In the genomic region with DNA sequence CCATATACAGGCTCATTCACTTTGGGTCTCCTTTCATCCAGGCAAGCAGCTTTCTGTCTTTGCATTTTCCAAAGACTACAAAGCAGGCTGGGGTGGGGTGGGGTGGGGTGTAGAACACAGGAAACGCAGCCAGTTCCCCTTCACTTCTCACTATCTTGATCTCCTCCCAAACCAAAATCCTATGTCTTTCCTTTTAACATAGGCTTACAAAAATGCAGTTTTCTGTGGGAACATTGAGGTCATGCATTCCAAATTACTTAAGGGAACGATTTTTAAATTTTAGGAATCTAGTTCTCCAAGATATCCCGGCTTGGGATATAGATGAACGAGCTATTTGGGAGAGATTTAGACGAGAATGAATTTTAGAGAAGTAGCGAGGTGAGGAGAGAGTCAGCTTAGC, we compare ENCODE assay signal across 8 cellular contexts. TPM values are rescaled to one million over a fixed set of nuclear protein-coding genes. Genes with fewer than 3 reads are reported as not detected.
DNase-seq lines count a peak whose midpoint lies in the region; ATAC-seq and TF ChIP-seq lines count a peak whose summit lies in the region.

No MANE protein-coding gene starts in this region.

- no peak for ATAC-seq in stimulated activated effector memory CD8-positive, alpha-beta T cell treated with anti-CD3 and anti-CD28 coated beads, Interleukin-12 subunit alpha, Interleukin-12 subunit beta, amount 100 ng/mL, for 72 hours
- no peak for ATAC-seq in HG02798 (IDR thresholded peaks at IDR 0.05; ENCODE audit: poor library complexity, unreplicated experiment)

- H3K27ac Mint-ChIP-seq in stimulated activated effector memory CD8-positive, alpha-beta T cell treated with anti-CD3 and anti-CD28 coated beads, Interleukin-12 subunit alpha, Interleukin-12 subunit beta, amount 100 ng/mL, for 72 hours, result peak overlapping the region; percentile 92

- no peaks in the 10 kb centered on the region for H3K36me3 ChIP-seq in hepatocyte (replicated peaks; ENCODE audit: insufficient read depth, low read depth)

- H3K27me3 ChIP-seq in hepatocyte, result no peaks in the 10 kb centered on the region

- H3K9me3 Mint-ChIP-seq in stimulated activated effector memory CD8-positive, alpha-beta T cell treated with anti-CD3 and anti-CD28 coated beads, Interleukin-12 subunit alpha, Interleukin-12 subunit beta, amount 100 ng/mL, for 72 hours, result no peaks in the 10 kb centered on the region

- WGBS in hepatocyte (ENCODE audit: low lambda C conversion rate, missing lambda C conversion rate), result 60% methylated on average over 6 of the region's 6 CpGs

- no peaks in the 10 kb centered on the region for H3K9me3 ChIP-seq in hepatocyte (ENCODE audit: low read depth)

- no peak for DNase-seq in HFF-Myc (ENCODE audit: extremely low read depth, low read depth)
- DNase-seq in hepatocyte (ENCODE audit: low spot score), result no peak
- DNase-seq in stimulated activated effector memory CD8-positive, alpha-beta T cell treated with anti-CD3 and anti-CD28 coated beads, Interleukin-12 subunit alpha, Interleukin-12 subunit beta, amount 100 ng/mL, for 72 hours (ENCODE audit: low spot score in 2 of 2), result no peak
- DNase-seq in activated effector memory CD4-positive, alpha-beta T cell treated with Interleukin-2 at 50 U/mL for 16 hours, result no peak
- DNase-seq in GM13977 (ENCODE audit: low spot score), result no peak
- no peak for DNase-seq in NCI-H446 treated with DMSO at 0.1 percent for 48 hours (lab: John Stamatoyannopoulos, UW)

- in situ Hi-C loops in GM13977 (cut with MboI; ENCODE audit: low pct_unique_long_range_greater_than_20kb, low sequenced_read_pairs, unreplicated experiment), result no loop called here

- peaks cover 14% of the 10 kb centered on the region for H3K36me3 Mint-ChIP-seq in stimulated activated effector memory CD8-positive, alpha-beta T cell treated with anti-CD3 and anti-CD28 coated beads, Interleukin-12 subunit alpha, Interleukin-12 subunit beta, amount 100 ng/mL, for 72 hours

- peak overlapping the region; percentile 58 for H3K4me2 ChIP-seq in hepatocyte

- H3K4me3 ChIP-seq in HFF-Myc (replicated peaks; ENCODE audit: low read depth, low read length), result peak overlapping the region; percentile 99
- H3K4me3 ChIP-seq in WI38 (ENCODE audit: low read depth, low read length), result peak overlapping the region; percentile 49
- no peak overlapping the region for H3K4me3 ChIP-seq in hepatocyte

- peak overlapping the region; percentile 43 for H2AFZ ChIP-seq in hepatocyte

- no peaks in the 10 kb centered on the region for H3K9me2 ChIP-seq in hepatocyte (replicated peaks; ENCODE audit: insufficient read depth)

- H3K4me1 ChIP-seq in hepatocyte (ENCODE audit: insufficient read depth), result peaks cover 10% of the 10 kb centered on the region

- peaks cover 9% of the 10 kb centered on the region for H4K20me1 ChIP-seq in hepatocyte (ENCODE audit: insufficient read depth, poor library complexity, severe bottlenecking)

- TF ChIP-seq CTCF in HFF-Myc (IDR thresholded peaks at IDR 0.05; ENCODE audit: low read depth, low read length, missing control alignments) (no peak), WI38 (IDR thresholded peaks at IDR 0.05; ENCODE audit: low read depth, low read length) (no peak), hepatocyte (IDR thresholded peaks at IDR 0.05; ENCODE audit: poor library complexity) (no peak), GM13977 (IDR thresholded peaks at IDR 0.05; ENCODE audit: extremely low read depth, insufficient read depth, missing control alignments) (no peak)

- peaks cover 37% of the 10 kb centered on the region for H3K79me2 ChIP-seq in hepatocyte

- H3K4me3 Mint-ChIP-seq in stimulated activated effector memory CD8-positive, alpha-beta T cell treated with anti-CD3 and anti-CD28 coated beads, Interleukin-12 subunit alpha, Interleukin-12 subunit beta, amount 100 ng/mL, for 72 hours, result peak overlapping the region; percentile 83

- H3K4me1 Mint-ChIP-seq in stimulated activated effector memory CD8-positive, alpha-beta T cell treated with anti-CD3 and anti-CD28 coated beads, Interleukin-12 subunit alpha, Interleukin-12 subunit beta, amount 100 ng/mL, for 72 hours, result peaks cover 14% of the 10 kb centered on the region

- H3K27ac ChIP-seq in hepatocyte, result peak overlapping the region; percentile 71

RNA-seq across cellular contexts. Expression of a gene that starts 0.9 kb away (rescaled TPM):
- total RNA-seq in hepatocyte, result 73.2 and 84.0 TPM in 2 replicates
- 55.0 and 58.9 TPM in 2 replicates for polyA plus RNA-seq in hepatocyte

RNA-seq across cellular contexts. Expression of a gene that starts 46.3 kb away (rescaled TPM):
- 9.8 and 12.2 TPM in 2 replicates for total RNA-seq in hepatocyte
- 1.8 and 3.5 TPM in 2 replicates for polyA plus RNA-seq in hepatocyte

RNA-seq across cellular contexts. Expression of a gene that starts 58.5 kb away (rescaled TPM):
- 38.7 and 42.8 TPM in 2 replicates for total RNA-seq in hepatocyte
- polyA plus RNA-seq in hepatocyte, result 9.3 and 13.0 TPM in 2 replicates
